Comparison of ENCODE assay signal across 11 cellular contexts in genomic region chr1:1432566-1432950, GRCh38. TPM values are rescaled to one million over a fixed set of nuclear protein-coding genes. Genes with fewer than 3 reads are reported as not detected.
DNase-seq lines count a peak whose midpoint lies in the region; ATAC-seq and TF ChIP-seq lines count a peak whose summit lies in the region.
"Had no signal": no experiment of that assay in that cellular context is flagged by ENCODE, and none has a peak within 500 bp of the region (broad histone marks: within the 10 kb centered on the region; RNA-seq: fewer than 3 reads in every experiment).

No MANE protein-coding gene starts in this region.

- H3K27me3 Mint-ChIP-seq in activated T-helper 17 cell treated with anti-CD3 and anti-CD28 coated beads, Interleukin-2, amount 50 U/mL, for 72 hours, result peaks cover 7% of the 10 kb centered on the region
- H3K27me3 Mint-ChIP-seq in CD8-positive, alpha-beta memory T cell, result peaks cover 15 to 27% of the 10 kb centered on the region in 2 donors

- H3K4me3 ChIP-seq in coronary artery, result peak overlapping the region; percentile 9
- no peak overlapping the region for H3K4me3 ChIP-seq in mucosa of descending colon
- no peak overlapping the region for H3K4me3 ChIP-seq in testis
- H3K4me3 ChIP-seq in CD8-positive, alpha-beta memory T cell (ENCODE audit: low read length), result no peak overlapping the region

- H3K9me3 ChIP-seq in mucosa of descending colon, result no peaks in the 10 kb centered on the region
- no peaks in the 10 kb centered on the region for H3K9me3 ChIP-seq in testis
- H3K9me3 ChIP-seq in CD8-positive, alpha-beta memory T cell (ENCODE audit: low read length), result no peaks in the 10 kb centered on the region

- H3K36me3 ChIP-seq in mucosa of descending colon (ENCODE audit: low read depth), result no peaks in the 10 kb centered on the region
- H3K36me3 ChIP-seq in testis (ENCODE audit: low read depth, missing control alignments), result no peaks in the 10 kb centered on the region
- H3K36me3 ChIP-seq in CD8-positive, alpha-beta memory T cell (ENCODE audit: insufficient read depth, low read length), result no peaks in the 10 kb centered on the region

- no peaks in the 10 kb centered on the region for H3K4me1 Mint-ChIP-seq in activated T-helper 17 cell treated with anti-CD3 and anti-CD28 coated beads, Interleukin-2, amount 50 U/mL, for 72 hours
- peaks cover 3 to 11% (median 5%) of the 10 kb centered on the region in 3 donors for H3K4me1 Mint-ChIP-seq in CD8-positive, alpha-beta memory T cell

- H3K27ac ChIP-seq in coronary artery, result peak overlapping the region; percentile 82 to 88
- peak overlapping the region; percentile 88 to 89 for H3K27ac ChIP-seq in testis
- H3K27ac ChIP-seq in CD8-positive, alpha-beta memory T cell (ENCODE audit: low read depth, low read length), result no peak overlapping the region

- H3K4me1 ChIP-seq in mucosa of descending colon (ENCODE audit: low read depth) (peaks cover 61% of the 10 kb centered on the region), testis (peaks cover 78% of the 10 kb centered on the region)
- H3K4me1 ChIP-seq in CD8-positive, alpha-beta memory T cell (ENCODE audit: insufficient read depth, low read length), result peaks cover 8% of the 10 kb centered on the region

- no peak overlapping the region for H3K27ac Mint-ChIP-seq in activated T-helper 17 cell treated with anti-CD3 and anti-CD28 coated beads, Interleukin-2, amount 50 U/mL, for 72 hours
- no peak overlapping the region for H3K27ac Mint-ChIP-seq in CD8-positive, alpha-beta memory T cell
- H3K27ac Mint-ChIP-seq: activated naive CD4-positive, alpha-beta T cell treated with anti-CD3 and anti-CD28 coated beads, Interleukin-2, amount 50 U/mL, for 24 hours had no signal

- POLR2A ChIA-PET in CD8-positive, alpha-beta memory T cell (lab: Charles Lee), result no interaction called here

- intact Hi-C loops in mucosa of descending colon (cut with DNase I, micrococcal nuclease) (no loop called here), testis (cut with DNase I; ENCODE audit: low total_unique reads) (no loop called here)

- no peak for TF ChIP-seq POLR2A in testis (IDR thresholded peaks at IDR 0.05)

- H3K36me3 Mint-ChIP-seq in activated T-helper 17 cell treated with anti-CD3 and anti-CD28 coated beads, Interleukin-2, amount 50 U/mL, for 72 hours (ENCODE audit: low read depth), result no peaks in the 10 kb centered on the region
- no peaks in the 10 kb centered on the region for H3K36me3 Mint-ChIP-seq in CD8-positive, alpha-beta memory T cell
- H3K36me3 Mint-ChIP-seq: activated naive CD4-positive, alpha-beta T cell treated with anti-CD3 and anti-CD28 coated beads, Interleukin-2, amount 50 U/mL, for 24 hours had no signal

- DNase-seq in HuH-7.5 (ENCODE audit: low spot score), result peak; percentile 52
- no peak for DNase-seq in coronary artery (ENCODE audit: low spot score)
- peak in 2 of 3 donors; percentile 46 to 60 for DNase-seq in mucosa of descending colon
- no peak for DNase-seq in testis
- no peak for DNase-seq in COLO829 (ENCODE audit: low spot score)
- no peak for DNase-seq in CD8-positive, alpha-beta memory T cell
- DNase-seq: NCI-H187 had no signal

- 45 to 77% methylated on average over 10 to 12 of the region's 13 CpGs for WGBS in testis, 2 donors

- no peaks in the 10 kb centered on the region for H3K9me3 Mint-ChIP-seq in activated T-helper 17 cell treated with anti-CD3 and anti-CD28 coated beads, Interleukin-2, amount 50 U/mL, for 72 hours
- no peaks in the 10 kb centered on the region for H3K9me3 Mint-ChIP-seq in CD8-positive, alpha-beta memory T cell
- H3K9me3 Mint-ChIP-seq: activated naive CD4-positive, alpha-beta T cell treated with anti-CD3 and anti-CD28 coated beads, Interleukin-2, amount 50 U/mL, for 24 hours had no signal

- no peak overlapping the region for H3K4me3 Mint-ChIP-seq in activated T-helper 17 cell treated with anti-CD3 and anti-CD28 coated beads, Interleukin-2, amount 50 U/mL, for 72 hours
- H3K4me3 Mint-ChIP-seq in CD8-positive, alpha-beta memory T cell, result no peak overlapping the region
- H3K4me3 Mint-ChIP-seq: activated naive CD4-positive, alpha-beta T cell treated with anti-CD3 and anti-CD28 coated beads, Interleukin-2, amount 50 U/mL, for 24 hours had no signal

- ATAC-seq in mucosa of descending colon, result peak; percentile 4
- ATAC-seq in HG03045 (IDR thresholded peaks at IDR 0.05; ENCODE audit: unreplicated experiment), result no peak
- no peak for ATAC-seq in activated T-helper 17 cell treated with anti-CD3 and anti-CD28 coated beads, Interleukin-2, amount 50 U/mL, for 72 hours (replicated peaks)

- CTCF ChIA-PET in CD8-positive, alpha-beta memory T cell (lab: Charles Lee), result no interaction called here

- no peaks in the 10 kb centered on the region for H3K27me3 ChIP-seq in testis
- peaks cover 24% of the 10 kb centered on the region for H3K27me3 ChIP-seq in CD8-positive, alpha-beta memory T cell (ENCODE audit: insufficient read depth, low read length, poor library complexity, severe bottlenecking)

- TF ChIP-seq CTCF in coronary artery (IDR thresholded peaks at IDR 0.05) (no peak), mucosa of descending colon (IDR thresholded peaks at IDR 0.05) (no peak), testis (IDR thresholded peaks at IDR 0.05) (no peak)

RNA-seq across cellular contexts. Expression of gene VWA1, which starts 2.9 kb away (rescaled TPM):
- total RNA-seq in mucosa of descending colon (10 to 100 TPM; 38.5 to 89.4 (median 74.3) TPM), testis (10 to 100 TPM; 64.0 to 90.6 TPM)
- 46.6 TPM for polyA plus RNA-seq in testis (ENCODE audit: insufficient read depth, low read depth, low replicate concordance)
- 1 to 10 TPM in 1 of 2 donors, under 1 TPM in 1; 0.84 to 6.2 TPM for total RNA-seq in activated T-helper 17 cell treated with anti-CD3 and anti-CD28 coated beads, Interleukin-2, amount 50 U/mL, for 72 hours
- total RNA-seq in CD8-positive, alpha-beta memory T cell, result under 1 TPM in 1 of 2 experiments, not detected in 1; 0.31 TPM
- polyA plus RNA-seq in CD8-positive, alpha-beta memory T cell, result not detected

RNA-seq across cellular contexts. Expression of gene ANKRD65, which starts 11.5 kb away (rescaled TPM):
- total RNA-seq in mucosa of descending colon (10 to 100 TPM in 1 of 3 donors, 1 to 10 TPM in 1, under 1 TPM in 1; 0.81 to 11.3 (median 1.9) TPM), testis (10 to 100 TPM; 10.4 to 14.7 TPM)
- 10.0 TPM for polyA plus RNA-seq in testis (ENCODE audit: insufficient read depth, low read depth, low replicate concordance)
- total RNA-seq in activated T-helper 17 cell treated with anti-CD3 and anti-CD28 coated beads, Interleukin-2, amount 50 U/mL, for 72 hours, result not detected
- total RNA-seq in CD8-positive, alpha-beta memory T cell, result not detected
- polyA plus RNA-seq in CD8-positive, alpha-beta memory T cell, result not detected
- total RNA-seq: HT1080 had no signal

RNA-seq across cellular contexts. Expression of gene ATAD3C, which starts 16.9 kb away (rescaled TPM):
- total RNA-seq in mucosa of descending colon, result 1 to 10 TPM in 1 of 3 donors, under 1 TPM in 2; 0.35 to 1.4 (median 0.55) TPM
- total RNA-seq in testis, result 1 to 10 TPM; 1.3 to 3.0 TPM
- polyA plus RNA-seq in testis (ENCODE audit: insufficient read depth, low read depth, low replicate concordance), result 1.5 TPM
- 1 to 10 TPM; 1.4 to 2.1 TPM for total RNA-seq in activated T-helper 17 cell treated with anti-CD3 and anti-CD28 coated beads, Interleukin-2, amount 50 U/mL, for 72 hours
- total RNA-seq in CD8-positive, alpha-beta memory T cell, result 1 to 10 TPM in 1 of 2 experiments, under 1 TPM in 1; 0.53 to 1.9 TPM
- 4.3 TPM for polyA plus RNA-seq in CD8-positive, alpha-beta memory T cell
- total RNA-seq: HT1080 had no signal

RNA-seq across cellular contexts. Expression of gene MRPL20, which starts 25.5 kb away (rescaled TPM):
- total RNA-seq in mucosa of descending colon (100 to 1,000 TPM in 2 of 3 donors, 10 to 100 TPM in 1; 75.7 to 106 (median 105) TPM), testis (100 to 1,000 TPM; 104 to 123 TPM)
- polyA plus RNA-seq in testis (ENCODE audit: insufficient read depth, low read depth, low replicate concordance), result 110 TPM
- total RNA-seq in activated T-helper 17 cell treated with anti-CD3 and anti-CD28 coated beads, Interleukin-2, amount 50 U/mL, for 72 hours, result 100 to 1,000 TPM in 1 of 2 donors, 10 to 100 TPM in 1; 57.7 to 147 TPM
- 100 to 1,000 TPM; 206 to 208 TPM for total RNA-seq in CD8-positive, alpha-beta memory T cell
- polyA plus RNA-seq in CD8-positive, alpha-beta memory T cell, result 198 TPM

RNA-seq across cellular contexts. Expression of gene CCNL2, which starts 33.4 kb away (rescaled TPM):
- 100 to 1,000 TPM; 123 to 172 (median 151) TPM for total RNA-seq in mucosa of descending colon
- 100 to 1,000 TPM; 204 to 209 TPM for total RNA-seq in testis
- polyA plus RNA-seq in testis (ENCODE audit: insufficient read depth, low read depth, low replicate concordance), result 90.9 TPM
- total RNA-seq in activated T-helper 17 cell treated with anti-CD3 and anti-CD28 coated beads, Interleukin-2, amount 50 U/mL, for 72 hours, result 100 to 1,000 TPM; 103 to 107 TPM
- total RNA-seq in CD8-positive, alpha-beta memory T cell, result 100 to 1,000 TPM; 119 to 124 TPM
- polyA plus RNA-seq in CD8-positive, alpha-beta memory T cell, result 29.0 TPM

Comparison
In these comparisons a context has a peak if more than half of its experiments do, and no peak if none do; other contexts are left out.
1. DNase-seq: peak in HuH-7.5 (single experiment) and mucosa of descending colon (2 of 3); none in coronary artery (single experiment), testis (single experiment), COLO829 (single experiment) and CD8-positive, alpha-beta memory T cell (0 of 5).
2. RNA of gene VWA1, which starts 2.9 kb away (total RNA-seq): 64.0 to 90.6 TPM in testis and 38.5 to 89.4 TPM in mucosa of descending colon; 0.84 to 6.2 TPM in activated T-helper 17 cell treated with anti-CD3 and anti-CD28 coated beads, Interleukin-2, amount 50 U/mL, for 72 hours and 0.31 TPM in CD8-positive, alpha-beta memory T cell; every median in the first group is over 4 times any median in the second.